ENCODE assay signal across 1 cellular context in the genomic region with DNA sequence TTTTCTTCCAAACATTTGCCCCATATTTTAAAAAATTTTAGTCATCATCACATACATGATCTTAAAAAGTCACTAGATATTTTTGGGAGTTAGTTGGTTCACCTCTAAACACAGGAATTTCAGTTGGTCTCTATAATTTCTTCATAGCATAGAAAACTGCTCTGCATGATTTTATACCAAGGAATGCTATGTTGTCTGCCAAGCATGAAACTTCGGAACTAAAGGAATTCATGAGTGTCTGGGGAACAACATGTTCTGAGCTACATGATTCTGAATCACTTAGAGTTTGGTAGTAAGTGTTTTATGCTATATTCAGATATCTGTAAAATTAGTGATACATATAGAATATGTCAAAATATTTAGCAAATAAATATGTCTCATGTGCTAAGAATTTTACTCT.
TF ChIP-seq lines count a peak whose summit lies in the region.

No MANE protein-coding gene starts in this region.

TF ChIP-seq in IMR-90, 13 proteins besides CTCF, POLR2A, EP300 and RAD21 (continued from another document):
- TF ChIP-seq, protein P1, sequence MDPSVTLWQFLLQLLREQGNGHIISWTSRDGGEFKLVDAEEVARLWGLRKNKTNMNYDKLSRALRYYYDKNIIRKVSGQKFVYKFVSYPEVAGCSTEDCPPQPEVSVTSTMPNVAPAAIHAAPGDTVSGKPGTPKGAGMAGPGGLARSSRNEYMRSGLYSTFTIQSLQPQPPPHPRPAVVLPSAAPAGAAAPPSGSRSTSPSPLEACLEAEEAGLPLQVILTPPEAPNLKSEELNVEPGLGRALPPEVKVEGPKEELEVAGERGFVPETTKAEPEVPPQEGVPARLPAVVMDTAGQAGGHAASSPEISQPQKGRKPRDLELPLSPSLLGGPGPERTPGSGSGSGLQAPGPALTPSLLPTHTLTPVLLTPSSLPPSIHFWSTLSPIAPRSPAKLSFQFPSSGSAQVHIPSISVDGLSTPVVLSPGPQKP (IDR thresholded peaks at IDR 0.05; ENCODE audit: borderline replicate concordance, low read depth, low read length): no peak
- TF ChIP-seq MXI1 (IDR thresholded peaks at IDR 0.05; ENCODE audit: borderline replicate concordance, low read depth, low read length): no peak
- no peak for TF ChIP-seq MAFK (IDR thresholded peaks at IDR 0.05; ENCODE audit: low read depth, low read length)
- no peak for TF ChIP-seq SMC3 (IDR thresholded peaks at IDR 0.05; ENCODE audit: low read depth, low read length)
- no peak for TF ChIP-seq CHD1 (IDR thresholded peaks at IDR 0.05; ENCODE audit: low read depth, low read length)
